11 cellular contexts compared by ENCODE assay signal in genomic region chr11:65609711-65610110, GRCh38. TPM values are rescaled to one million over a fixed set of nuclear protein-coding genes. Genes with fewer than 3 reads are reported as not detected.
DNase-seq lines count a peak whose midpoint lies in the region; ATAC-seq, FAIRE-seq and TF ChIP-seq lines count a peak whose summit lies in the region.
"Had no signal": no experiment of that assay in that cellular context is flagged by ENCODE, and none has a peak within 500 bp of the region (broad histone marks: within the 10 kb centered on the region; RNA-seq: fewer than 3 reads in every experiment).

No MANE protein-coding gene starts in this region.

- peak overlapping the region; percentile 1; the same call in 1 of the 2 replicates for H3K4me3 Mint-ChIP-seq in HFFc6
- H3K4me3 Mint-ChIP-seq in central memory CD8-positive, alpha-beta T cell: peak overlapping the region; percentile 44

- H3K36me3 ChIP-seq in BLaER1: peaks cover 66% of the 10 kb centered on the region
- peaks cover 72% of the 10 kb centered on the region for H3K36me3 ChIP-seq in neutrophil

- H3K27ac ChIP-seq in BLaER1 (no peak overlapping the region; the same call in 1 of the 2 replicates), neutrophil (peak overlapping the region; percentile 98)
- H3K27ac ChIP-seq: cardiac muscle cell had no signal

- FAIRE-seq in D721Med (lab: Jason Lieb, UNC): no peak

- peaks cover 3% of the 10 kb centered on the region; the same call in 1 of the 2 replicates for H3K27me3 Mint-ChIP-seq in HFFc6 (ENCODE audit: insufficient read depth)
- no peaks in the 10 kb centered on the region for H3K27me3 Mint-ChIP-seq in central memory CD8-positive, alpha-beta T cell

- H3K27ac Mint-ChIP-seq in HFFc6: peak overlapping the region; percentile 19; the same call in 1 of the 2 replicates
- peak overlapping the region; percentile 87 for H3K27ac Mint-ChIP-seq in central memory CD8-positive, alpha-beta T cell (ENCODE audit: low read depth)

- peaks cover 86% of the 10 kb centered on the region for H4K20me1 ChIP-seq in BLaER1

- H3K9me3 Mint-ChIP-seq in HFFc6: no peaks in the 10 kb centered on the region
- H3K9me3 Mint-ChIP-seq in central memory CD8-positive, alpha-beta T cell: no peaks in the 10 kb centered on the region

- no peak for ATAC-seq in central memory CD8-positive, alpha-beta T cell (replicated peaks; ENCODE audit: extremely low read depth, poor library complexity, severe bottlenecking)
- ATAC-seq: mucosa of descending colon had no signal

- H3K27me3 ChIP-seq in BLaER1 (no peaks in the 10 kb centered on the region), neutrophil (no peaks in the 10 kb centered on the region)
- H3K27me3 ChIP-seq: cardiac muscle cell had no signal

- H3K9ac ChIP-seq in BLaER1: peak overlapping the region; percentile 21; the same call in 1 of the 2 replicates

- H3K4me2 ChIP-seq in BLaER1: peak overlapping the region; percentile 100
- H3K4me2 ChIP-seq: smooth muscle cell had no signal

- no peaks in the 10 kb centered on the region for H3K9me3 ChIP-seq in BLaER1
- no peaks in the 10 kb centered on the region for H3K9me3 ChIP-seq in neutrophil
- H3K9me3 ChIP-seq: mucosa of descending colon had no signal

- H3K4me3 ChIP-seq in BLaER1 (no peak overlapping the region), neutrophil (ENCODE audit: low read depth in 1 of 2, low read length in 1 of 2) (peak overlapping the region in 1 of 2 experiments; percentile 96)
- H3K4me3 ChIP-seq: cardiac muscle cell, mucosa of descending colon, smooth muscle cell had no signal

- H3K4me1 ChIP-seq in BLaER1: peaks cover 41% of the 10 kb centered on the region
- peaks cover 50 to 52% of the 10 kb centered on the region in 2 experiments for H3K4me1 ChIP-seq in neutrophil (ENCODE audit: control insufficient read depth in 1 of 2, insufficient read depth in 1 of 2, low read depth in 1 of 2, low read length in 1 of 2)

- POLR2A ChIA-PET in GM10248 (lab: Yijun Ruan, JAX): interaction anchor here (1.0 to 1.5 kb wide), 2 partner anchors 9 to 102 kb away, joined by 3 read pairs; no protein-coding TSS in a partner anchor

- TF ChIP-seq CTCF in HFFc6 (IDR thresholded peaks at IDR 0.05): no peak
- TF ChIP-seq CTCF in neutrophil (IDR thresholded peaks at IDR 0.05): no peak
- TF ChIP-seq CTCF in GM10248 (IDR thresholded peaks at IDR 0.05; ENCODE audit: control extremely low read depth, extremely low read depth, low read depth, missing control alignments): no peak
- TF ChIP-seq CTCF in D721Med (IDR thresholded peaks at IDR 0.05; ENCODE audit: insufficient read depth, missing control alignments): no peak

- DNase-seq in HFFc6 (no peak), DMS53 (lab: John Stamatoyannopoulos, UW) (no peak), GM10248 (ENCODE audit: extremely low spot score) (no peak), D721Med (ENCODE audit: insufficient read length, low spot score) (no peak), retina (no peak)
- DNase-seq in central memory CD8-positive, alpha-beta T cell (ENCODE audit: low spot score in 2 of 2): no peak
- DNase-seq: mucosa of descending colon had no signal

- peaks cover 15% of the 10 kb centered on the region for H3K36me3 Mint-ChIP-seq in HFFc6 (ENCODE audit: low read depth)
- H3K36me3 Mint-ChIP-seq in central memory CD8-positive, alpha-beta T cell (ENCODE audit: insufficient read depth): peaks cover 14% of the 10 kb centered on the region

- CTCF ChIA-PET in GM10248 (lab: Yijun Ruan, JAX): interaction anchor here (1.7 to 24.8 kb wide), 4 partner anchors 11 to 69 kb away, joined by 5 to 351 read pairs (median 6); partner anchors contain the start of genes EHBP1L1, FAM89B and KCNK7

- H3K4me1 Mint-ChIP-seq in HFFc6 (ENCODE audit: low read depth): peaks cover 48% of the 10 kb centered on the region
- H3K4me1 Mint-ChIP-seq in central memory CD8-positive, alpha-beta T cell: peaks cover 36% of the 10 kb centered on the region

RNA-seq across cellular contexts. Expression of gene MAP3K11, which starts 4.3 kb away (rescaled TPM):
- 10 to 100 TPM; 42.1 to 51.1 (median 46.5) TPM for total RNA-seq in HFFc6 (2021; fragmentation: NEBNext Ultra II Directional; extraction: Animal tissue kit (Norgen Biotek cat#: 25700))

RNA-seq across cellular contexts. Expression of gene PCNX3, which starts 5.9 kb away (rescaled TPM):
- 10 to 100 TPM; 51.5 to 66.7 (median 57.3) TPM for total RNA-seq in HFFc6 (2021; fragmentation: NEBNext Ultra II Directional; extraction: Animal tissue kit (Norgen Biotek cat#: 25700))

RNA-seq across cellular contexts. Expression of gene KCNK7, which starts 14.1 kb away (rescaled TPM):
- total RNA-seq in HFFc6 (2021; fragmentation: NEBNext Ultra II Directional; extraction: Animal tissue kit (Norgen Biotek cat#: 25700)): under 1 TPM in 3 of 6 experiments, not detected in 3; 0.16 to 0.31 (median 0.30) TPM
- total RNA-seq: cardiac muscle cell, smooth muscle cell had no signal

RNA-seq across cellular contexts. Expression of gene SIPA1, which starts 28.2 kb away (rescaled TPM):
- total RNA-seq in HFFc6 (2021; fragmentation: NEBNext Ultra II Directional; extraction: Animal tissue kit (Norgen Biotek cat#: 25700)): 10 to 100 TPM; 23.0 to 41.3 (median 38.3) TPM

RNA-seq across cellular contexts. Expression of gene EHBP1L1, which starts 33.9 kb away (rescaled TPM):
- 10 to 100 TPM; 47.5 to 69.3 (median 61.3) TPM for total RNA-seq in HFFc6 (2021; fragmentation: NEBNext Ultra II Directional; extraction: Animal tissue kit (Norgen Biotek cat#: 25700))
